20 cellular contexts compared by ENCODE assay signal in genomic region chr19:8811315-8812172, GRCh38. TPM values are rescaled to one million over a fixed set of nuclear protein-coding genes. Genes with fewer than 3 reads are reported as not detected.
A peak's percentile ranks its signal among the peaks of the same experiment; 100 is the strongest.
DNase-seq lines count a peak whose midpoint lies in the region; ATAC-seq and TF ChIP-seq lines count a peak whose summit lies in the region.
"Had no signal": no experiment of that assay in that cellular context is flagged by ENCODE, and none has a peak within 500 bp of the region (broad histone marks: within the 10 kb centered on the region; RNA-seq: fewer than 3 reads in every experiment).

No MANE protein-coding gene starts in this region.

- peaks cover 92% of the 10 kb centered on the region for H3K9me3 Mint-ChIP-seq in neural progenitor cell

- H4K20me1 ChIP-seq in neural progenitor cell (ENCODE audit: low read depth) = no peaks in the 10 kb centered on the region

- H3K27me3 Mint-ChIP-seq in neural progenitor cell (ENCODE audit: insufficient read depth, low read depth) = peaks cover 2% of the 10 kb centered on the region
- H3K27me3 Mint-ChIP-seq: activated naive CD8-positive, alpha-beta T cell treated with anti-CD3 and anti-CD28 coated beads for 36 hours; CD4-positive, alpha-beta memory T cell; IgD-negative memory B cell had no signal

- H3K36me3 Mint-ChIP-seq in neural progenitor cell = peaks cover 88% of the 10 kb centered on the region

- H3K79me2 ChIP-seq in neural progenitor cell (ENCODE audit: low read depth) = no peaks in the 10 kb centered on the region

- TF ChIP-seq POLR2A in NB4 (IDR thresholded peaks at IDR 0.05; ENCODE audit: extremely low read depth, insufficient read length) = no peak

- H3K36me3 ChIP-seq in duodenal mucosa (ENCODE audit: control insufficient read depth in 1 of 2, insufficient read depth in 2 of 2, low read length in 2 of 2) (peaks cover 73 to 80% of the 10 kb centered on the region in 2 donors), neural progenitor cell (peaks cover 79% of the 10 kb centered on the region)

- no peak for ATAC-seq in HG02642 (IDR thresholded peaks at IDR 0.05; ENCODE audit: poor library complexity, unreplicated experiment)
- ATAC-seq: mucosa of descending colon had no signal

- H3K4me2 ChIP-seq in neural progenitor cell = no peak overlapping the region

- H3K27ac Mint-ChIP-seq in neural progenitor cell = no peak overlapping the region
- H3K27ac Mint-ChIP-seq: activated naive CD8-positive, alpha-beta T cell treated with anti-CD3 and anti-CD28 coated beads for 36 hours; CD4-positive, alpha-beta memory T cell had no signal

- no peak overlapping the region for H2AFZ ChIP-seq in neural progenitor cell (replicated peaks)

- H3K4me3 ChIP-seq in NB4 (ENCODE audit: low read depth, low read length) (no peak overlapping the region), duodenal mucosa (ENCODE audit: low read depth in 1 of 2, low read length in 2 of 2) (peak overlapping the region; percentile 33 to 42), neural progenitor cell (peak overlapping the region; percentile 1)
- H3K4me3 ChIP-seq: mucosa of descending colon, ovary, transverse colon had no signal

- no peaks in the 10 kb centered on the region for H3K4me1 Mint-ChIP-seq in neural progenitor cell
- H3K4me1 Mint-ChIP-seq: activated naive CD8-positive, alpha-beta T cell treated with anti-CD3 and anti-CD28 coated beads for 36 hours; IgD-negative memory B cell had no signal

- H3K9ac ChIP-seq in duodenal mucosa (ENCODE audit: low read depth in 1 of 2, low read length in 2 of 2) (no peak overlapping the region), neural progenitor cell (no peak overlapping the region)

- no peak overlapping the region for H3K27ac ChIP-seq in duodenal mucosa (ENCODE audit: low read depth, low read length)
- H3K27ac ChIP-seq in neural progenitor cell = no peak overlapping the region
- H3K27ac ChIP-seq: 22Rv1, ovary, transverse colon had no signal

- no peak for TF ChIP-seq CTCF in NB4 (IDR thresholded peaks at IDR 0.05; ENCODE audit: low read depth, low read length)
- no peak for TF ChIP-seq CTCF in neural progenitor cell (IDR thresholded peaks at IDR 0.05)

- peaks cover 17% of the 10 kb centered on the region for H3F3A ChIP-seq in neural progenitor cell (ENCODE audit: low read depth)

- H3K27me3 ChIP-seq in duodenal mucosa (ENCODE audit: control insufficient read depth in 1 of 2, insufficient read depth in 2 of 2, low read length in 2 of 2) (no peaks in the 10 kb centered on the region), neural progenitor cell (no peaks in the 10 kb centered on the region)
- H3K27me3 ChIP-seq: ovary, transverse colon had no signal

- DNase-seq in DMS 273 (lab: John Stamatoyannopoulos, UW; ENCODE audit: unreplicated experiment) (peak; percentile 12), DMS 273 treated with DMSO at 0.1 percent for 48 hours (lab: John Stamatoyannopoulos, UW) (no peak), NB4 (ENCODE audit: low read depth) (peak; percentile 54), neural progenitor cell (ENCODE audit: low spot score) (no peak), mucosa of gallbladder (ENCODE audit: low spot score) (no peak), dermis blood vessel endothelial cell (no peak)
- DNase-seq: activated CD4-positive, alpha-beta T cell treated with anti-CD3 and anti-CD28 coated beads, Interleukin-2, amount 50 U/mL, for 4 hours; activated naive CD8-positive, alpha-beta T cell treated with anti-CD3 and anti-CD28 coated beads for 36 hours; activated T-cell treated with anti-CD3 and anti-CD28 coated beads, Interleukin-2, amount 50 U/mL, for 1 hour; CD4-positive, alpha-beta memory T cell; islet precursor cell; mucosa of descending colon; ovary; small intestine; transverse colon had no signal

- H3K4me1 ChIP-seq in duodenal mucosa (ENCODE audit: control insufficient read depth in 1 of 2, insufficient read depth in 2 of 2, low read length in 2 of 2) (no peaks in the 10 kb centered on the region), neural progenitor cell (no peaks in the 10 kb centered on the region)
- H3K4me1 ChIP-seq: transverse colon had no signal

- H3K9me3 ChIP-seq in duodenal mucosa (ENCODE audit: control insufficient read depth in 1 of 2, low read length in 2 of 2) (peaks cover 89 to 95% of the 10 kb centered on the region in 2 donors), neural progenitor cell (ENCODE audit: low read depth) (peaks cover 82% of the 10 kb centered on the region)

- H3K4me3 Mint-ChIP-seq in neural progenitor cell = no peak overlapping the region
- H3K4me3 Mint-ChIP-seq: activated naive CD8-positive, alpha-beta T cell treated with anti-CD3 and anti-CD28 coated beads for 36 hours; CD4-positive, alpha-beta memory T cell; IgD-negative memory B cell had no signal

RNA-seq across cellular contexts. Expression of gene ZNF558, which starts 20.6 kb away (rescaled TPM):
- 59.0 and 59.4 TPM in 2 replicates for total RNA-seq in neural progenitor cell (ENCODE audit: low replicate concordance)
- total RNA-seq in mucosa of gallbladder = 27.9 TPM
- total RNA-seq in dermis blood vessel endothelial cell = 1.8 and 5.1 TPM in 2 replicates

RNA-seq across cellular contexts. Expression of gene MBD3L1, which starts 20.6 kb away (rescaled TPM):
- total RNA-seq in neural progenitor cell (ENCODE audit: low replicate concordance) (not detected in 2 replicates), mucosa of gallbladder (not detected), dermis blood vessel endothelial cell (not detected in 2 replicates)
- total RNA-seq: activated naive CD8-positive, alpha-beta T cell treated with anti-CD3 and anti-CD28 coated beads for 36 hours; CD4-positive, alpha-beta memory T cell; mucosa of descending colon; ovary; SK-MEL-5; transverse colon had no signal

Comparison
In these comparisons a context has a peak if more than half of its experiments do, and no peak if none do; other contexts are left out.
1. DNase-seq: peak in DMS 273 (single experiment) and NB4 (single experiment); none in DMS 273 treated with DMSO at 0.1 percent for 48 hours (single experiment), neural progenitor cell (single experiment), mucosa of gallbladder (single experiment) and dermis blood vessel endothelial cell (single experiment).